Comparison of ENCODE assay signal across 8 cellular contexts in genomic region chr19:18340990-18341868, GRCh38. TPM values are rescaled to one million over a fixed set of nuclear protein-coding genes. Genes with fewer than 3 reads are reported as not detected.
DNase-seq lines count a peak whose midpoint lies in the region; ATAC-seq and TF ChIP-seq lines count a peak whose summit lies in the region.

No MANE protein-coding gene starts in this region.

- intact Hi-C loops in adrenal gland (cut with DNase I): no loop called here

- peak overlapping the region; percentile 79 for H3K27ac Mint-ChIP-seq in T-helper 1 cell treated with Interleukin-12 subunit alpha and Interleukin-12 subunit beta and Interleukin-4 antibody, amounts not matched to agents 30 μg/mL and 1 μg/mL, for 36 hours

- ATAC-seq in HG03460 (IDR thresholded peaks at IDR 0.05; ENCODE audit: unreplicated experiment): peak; percentile 52
- no peak for ATAC-seq in HG03159 (IDR thresholded peaks at IDR 0.05; ENCODE audit: unreplicated experiment)
- ATAC-seq in HG03457 (IDR thresholded peaks at IDR 0.05; ENCODE audit: unreplicated experiment): no peak

- peak; percentile 86 for DNase-seq in GM10266 (ENCODE audit: extremely low spot score)
- peak; percentile 79 to 91 (median 86) for DNase-seq in adrenal gland
- DNase-seq in iPS DF 6.9 (ENCODE audit: low read depth, low spot score): no peak

- no peaks in the 10 kb centered on the region for H3K9me3 Mint-ChIP-seq in T-helper 1 cell treated with Interleukin-12 subunit alpha and Interleukin-12 subunit beta and Interleukin-4 antibody, amounts not matched to agents 30 μg/mL and 1 μg/mL, for 36 hours

- H3K4me1 Mint-ChIP-seq in T-helper 1 cell treated with Interleukin-12 subunit alpha and Interleukin-12 subunit beta and Interleukin-4 antibody, amounts not matched to agents 30 μg/mL and 1 μg/mL, for 36 hours (ENCODE audit: low read depth): peaks cover 10% of the 10 kb centered on the region

- peak in 1 of 2 donors; percentile 72 for TF ChIP-seq POLR2A in adrenal gland (IDR thresholded peaks at IDR 0.05)

- no peaks in the 10 kb centered on the region for H3K27me3 ChIP-seq in adrenal gland
- H3K27me3 ChIP-seq in iPS DF 6.9 (ENCODE audit: control insufficient read depth, insufficient read depth, low read length): no peaks in the 10 kb centered on the region
- H3K27me3 ChIP-seq in skeletal muscle satellite cell (ENCODE audit: control insufficient read depth, insufficient read depth, low read length): peaks cover 9% of the 10 kb centered on the region

- 0 to 5% (median 1%) methylated on average over 7 to 18 of the region's 18 CpGs for WGBS in adrenal gland, 4 donors
- no CpG with 5 or more reads among the region's 18 CpGs for WGBS in iPS DF 6.9 (ENCODE audit: insufficient coverage, insufficient read length)

- H3K27ac ChIP-seq in adrenal gland: peak overlapping the region; percentile 35 to 97 (median 88)
- no peak overlapping the region for H3K27ac ChIP-seq in iPS DF 6.9 (ENCODE audit: low read length)

- H3K4me3 Mint-ChIP-seq in T-helper 1 cell treated with Interleukin-12 subunit alpha and Interleukin-12 subunit beta and Interleukin-4 antibody, amounts not matched to agents 30 μg/mL and 1 μg/mL, for 36 hours: peak overlapping the region; percentile 81

- peak overlapping the region; percentile 72 for H3K9ac ChIP-seq in skeletal muscle satellite cell (ENCODE audit: low read depth, low read length)

- H3K4me3 ChIP-seq in adrenal gland (peak overlapping the region; percentile 78 to 99 (median 86)), iPS DF 6.9 (ENCODE audit: low read length) (peak overlapping the region; percentile 87), skeletal muscle satellite cell (ENCODE audit: low read length) (peak overlapping the region; percentile 94)

- no peaks in the 10 kb centered on the region for H3K27me3 Mint-ChIP-seq in T-helper 1 cell treated with Interleukin-12 subunit alpha and Interleukin-12 subunit beta and Interleukin-4 antibody, amounts not matched to agents 30 μg/mL and 1 μg/mL, for 36 hours (ENCODE audit: low read depth)

- H3K36me3 ChIP-seq in adrenal gland (replicated peaks in 1 of 2) (peaks cover 0 to 17% of the 10 kb centered on the region in 2 donors), iPS DF 6.9 (ENCODE audit: control insufficient read depth, insufficient read depth, low read length) (no peaks in the 10 kb centered on the region), skeletal muscle satellite cell (ENCODE audit: insufficient read depth, low read length) (no peaks in the 10 kb centered on the region)

- TF ChIP-seq CTCF in GM10266 (IDR thresholded peaks at IDR 0.05; ENCODE audit: control insufficient read depth, insufficient read depth, low read depth, missing control alignments) (no peak), adrenal gland (IDR thresholded peaks at IDR 0.05) (peak in 2 of 6 experiments; percentile 12 to 17)

- H3K9me3 ChIP-seq in adrenal gland (replicated peaks in 1 of 3) (no peaks in the 10 kb centered on the region), iPS DF 6.9 (ENCODE audit: control insufficient read depth, insufficient read depth, low read length) (no peaks in the 10 kb centered on the region), skeletal muscle satellite cell (replicated peaks; ENCODE audit: low read length) (no peaks in the 10 kb centered on the region)

- H3K4me1 ChIP-seq in adrenal gland (replicated peaks in 1 of 2): peaks cover 9 to 34% of the 10 kb centered on the region in 2 donors
- peaks cover 3% of the 10 kb centered on the region; the same call in 1 of the 2 replicates for H3K4me1 ChIP-seq in iPS DF 6.9 (ENCODE audit: control insufficient read depth, insufficient read depth, low read length)
- H3K4me1 ChIP-seq in skeletal muscle satellite cell (ENCODE audit: control insufficient read depth, insufficient read depth, low read length): peaks cover 16% of the 10 kb centered on the region

- H3K4me2 ChIP-seq in skeletal muscle satellite cell (ENCODE audit: low read length): peak overlapping the region; percentile 90

- peaks cover 7% of the 10 kb centered on the region for H3K36me3 Mint-ChIP-seq in T-helper 1 cell treated with Interleukin-12 subunit alpha and Interleukin-12 subunit beta and Interleukin-4 antibody, amounts not matched to agents 30 μg/mL and 1 μg/mL, for 36 hours (ENCODE audit: low read depth)

RNA-seq across cellular contexts. Expression of gene PGPEP1, which starts 0.8 kb away (rescaled TPM):
- 10 to 100 TPM; 31.6 to 89.2 (median 58.6) TPM for total RNA-seq in adrenal gland
- 10 to 100 TPM; 20.3 to 46.1 (median 21.1) TPM for polyA plus RNA-seq in adrenal gland
- total RNA-seq in skeletal muscle satellite cell (2012; rRNA removed): 8.7 and 13.7 TPM in 2 replicates

RNA-seq across cellular contexts. Expression of gene LSM4, which starts 18.4 kb away (rescaled TPM):
- total RNA-seq in adrenal gland: 100 to 1,000 TPM; 107 to 290 (median 161) TPM
- 100 to 1,000 TPM; 105 to 195 (median 120) TPM for polyA plus RNA-seq in adrenal gland
- 146 and 166 TPM in 2 replicates for total RNA-seq in skeletal muscle satellite cell (2012; rRNA removed)

RNA-seq across cellular contexts. Expression of gene GDF15, which starts 44.7 kb away (rescaled TPM):
- 10 to 100 TPM in 4 of 8 donors, 1 to 10 TPM in 3, under 1 TPM in 1; 0.90 to 29.2 (median 9.0) TPM for total RNA-seq in adrenal gland
- polyA plus RNA-seq in adrenal gland: 1 to 10 TPM in 2 of 3 donors, under 1 TPM in 1; 0.33 to 5.3 (median 2.6) TPM
- 11.1 and 73.8 TPM in 2 replicates for total RNA-seq in skeletal muscle satellite cell (2012; rRNA removed)

RNA-seq across cellular contexts. Expression of gene LRRC25, which starts 56.2 kb away (rescaled TPM):
- total RNA-seq in adrenal gland: 10 to 100 TPM in 7 of 8 donors, 1 to 10 TPM in 1; 8.7 to 38.2 (median 22.5) TPM
- 10 to 100 TPM in 1 of 3 donors, 1 to 10 TPM in 2; 5.1 to 18.4 (median 8.5) TPM for polyA plus RNA-seq in adrenal gland
- total RNA-seq in skeletal muscle satellite cell (2012; rRNA removed): not detected in 2 replicates

RNA-seq across cellular contexts. Expression of gene JUND, which starts 59.8 kb away (rescaled TPM):
- 100 to 1,000 TPM; 181 to 533 (median 361) TPM for total RNA-seq in adrenal gland
- 100 to 1,000 TPM in 2 of 3 donors, 10 to 100 TPM in 1; 35.9 to 226 (median 104) TPM for polyA plus RNA-seq in adrenal gland
- 41.8 and 46.7 TPM in 2 replicates for total RNA-seq in skeletal muscle satellite cell (2012; rRNA removed)
